ENCODE assay signal across 8 cellular contexts in genomic region chr7:142873281-142873784, GRCh38. TPM values are rescaled to one million over a fixed set of nuclear protein-coding genes. Genes with fewer than 3 reads are reported as not detected.
DNase-seq lines count a peak whose midpoint lies in the region; FAIRE-seq and TF ChIP-seq lines count a peak whose summit lies in the region.
"Had no signal": no experiment of that assay in that cellular context is flagged by ENCODE, and none has a peak within 500 bp of the region (broad histone marks: within the 10 kb centered on the region; RNA-seq: fewer than 3 reads in every experiment).

No MANE protein-coding gene starts in this region.

- TF ChIP-seq POLR2A in GM12891 (IDR thresholded peaks at IDR 0.05; ENCODE audit: low read depth, low read length), result no peak

- H4K20me1 ChIP-seq in OCI-LY7 (ENCODE audit: insufficient read depth, low read length) (no peaks in the 10 kb centered on the region), smooth muscle cell (ENCODE audit: low read depth) (no peaks in the 10 kb centered on the region)

- peak; percentile 86 for FAIRE-seq in GM12891 (lab: Jason Lieb, UNC)
- FAIRE-seq: TTC549 had no signal

- BruUV-seq in OCI-LY7 (replicated peaks; lab: Mats Ljungman, UMichigan), result no TSS peak

- no peak overlapping the region for H3K9ac ChIP-seq in smooth muscle cell (ENCODE audit: low read depth)

- no peak overlapping the region for H3K4me3 ChIP-seq in OCI-LY7 (ENCODE audit: low read depth, low read length, poor library complexity, severe bottlenecking)
- H3K4me3 ChIP-seq in smooth muscle cell, result no peak overlapping the region

- no peaks in the 10 kb centered on the region for H3K9me2 ChIP-seq in OCI-LY7 (ENCODE audit: insufficient read depth, low read length)

- DNase-seq in GM12891 (ENCODE audit: insufficient read length, low spot score) (peak; percentile 68), H4 (ENCODE audit: low spot score) (peak; percentile 43), OCI-LY7 (ENCODE audit: low spot score) (peak; percentile 36), smooth muscle cell (lab: John Stamatoyannopoulos, UW; ENCODE audit: unreplicated experiment) (no peak), GOT3 (lab: John Stamatoyannopoulos, UW) (no peak)
- DNase-seq in activated CD4-positive, CD25-positive, alpha-beta regulatory T cell (lab: John Stamatoyannopoulos, UW), result no peak

- no peaks in the 10 kb centered on the region for H3F3A ChIP-seq in smooth muscle cell (ENCODE audit: low read depth)

- 79% methylated on average over 11 of the region's 11 CpGs for WGBS in smooth muscle cell (ENCODE audit: low lambda C conversion rate)

- no peak overlapping the region for H3K4me2 ChIP-seq in OCI-LY7 (ENCODE audit: low read length)
- no peak overlapping the region for H3K4me2 ChIP-seq in smooth muscle cell

- POLR2A ChIA-PET in OCI-LY7 (lab: Charles Lee), result interaction anchor here (0.7 to 0.8 kb wide), 2 partner anchors 82 to 276 kb away, joined by 3 to 4 read pairs; no protein-coding TSS in a partner anchor

- H3K27me3 ChIP-seq in smooth muscle cell (ENCODE audit: low read depth), result no peaks in the 10 kb centered on the region

- CTCF ChIA-PET in OCI-LY7 (lab: Charles Lee; ENCODE audit: unreplicated experiment), result interaction anchor here (0.6 kb wide), 1 partner anchor 8 kb away, joined by 3 read pairs; no protein-coding TSS in a partner anchor

- no peak overlapping the region for H2AFZ ChIP-seq in OCI-LY7 (ENCODE audit: low read length)
- H2AFZ ChIP-seq in smooth muscle cell (ENCODE audit: low read depth), result no peak overlapping the region

- intact Hi-C loops in OCI-LY7 (cut with micrococcal nuclease; ENCODE audit: unreplicated experiment), result no loop called here

- no peaks in the 10 kb centered on the region for H3K9me3 ChIP-seq in OCI-LY7 (ENCODE audit: low read length)
- no peaks in the 10 kb centered on the region for H3K9me3 ChIP-seq in smooth muscle cell (replicated peaks; ENCODE audit: low read depth)

- H3K36me3 ChIP-seq in OCI-LY7 (ENCODE audit: insufficient read depth, low read length) (no peaks in the 10 kb centered on the region), smooth muscle cell (ENCODE audit: low read depth) (no peaks in the 10 kb centered on the region)

- H3K79me2 ChIP-seq in OCI-LY7 (ENCODE audit: insufficient read depth, low read depth, low read length) (no peaks in the 10 kb centered on the region), smooth muscle cell (ENCODE audit: low read depth) (no peaks in the 10 kb centered on the region)

- H3K4me1 ChIP-seq in OCI-LY7 (ENCODE audit: insufficient read depth, low read length, poor library complexity, severe bottlenecking), result no peaks in the 10 kb centered on the region
- H3K4me1 ChIP-seq in smooth muscle cell (ENCODE audit: low read depth), result no peaks in the 10 kb centered on the region

- H3K27ac ChIP-seq in OCI-LY7 (ENCODE audit: low read depth, low read length, poor library complexity, severe bottlenecking) (no peak overlapping the region), cingulate gyrus (ENCODE audit: low read depth, low read length) (peak overlapping the region; percentile 35), smooth muscle cell (ENCODE audit: low read depth) (no peak overlapping the region)

- TF ChIP-seq CTCF in OCI-LY7 (conservative IDR thresholded peaks at IDR 0.05; ENCODE audit: low read length) (peak; percentile 82), smooth muscle cell (IDR thresholded peaks at IDR 0.05; ENCODE audit: borderline replicate concordance, insufficient read depth, poor library complexity, severe bottlenecking) (peak; percentile 41)

TF ChIP-seq in GM12891, 5 proteins besides CTCF, POLR2A, EP300 and RAD21:
- TF ChIP-seq POU2F2 (IDR thresholded peaks at IDR 0.05; ENCODE audit: low read depth, low read length), result no peak
- TF ChIP-seq PAX5 (IDR thresholded peaks at IDR 0.05; ENCODE audit: insufficient read depth, low read length, severe bottlenecking), result no peak
- TF ChIP-seq POLR2AphosphoS5 (IDR thresholded peaks at IDR 0.05; ENCODE audit: low read depth, low read length), result no peak
- no peak for TF ChIP-seq TAF1 (IDR thresholded peaks at IDR 0.05; ENCODE audit: low read depth, low read length)
- TF ChIP-seq SPI1 (IDR thresholded peaks at IDR 0.05; ENCODE audit: low read depth, low read length), result no peak

RNA-seq across cellular contexts. Expression of gene TRPV6, which starts 12.2 kb away (rescaled TPM):
- polyA plus RNA-seq in GM12891 (2012; ENCODE audit: low read depth, missing spikeins), result 0.04 TPM
- not detected in 2 replicates for total RNA-seq in H4 (2014; rRNA removed; shearing (Covaris generic))
- total RNA-seq in OCI-LY7 (2014; rRNA removed; shearing (Covaris generic)), result not detected in 2 replicates
- total RNA-seq in OCI-LY7 (2022) (not detected in 2 replicates), smooth muscle cell (under 0.01 TPM in 1 of 2 replicates, not detected in the other)
- polyA plus RNA-seq in smooth muscle cell, result 0.17 and 0.60 TPM in 2 replicates

RNA-seq across cellular contexts. Expression of gene EPHB6, which starts 18.5 kb away (rescaled TPM):
- polyA plus RNA-seq in GM12891 (2012; ENCODE audit: low read depth, missing spikeins), result 0.32 TPM
- total RNA-seq in H4 (2014; rRNA removed; shearing (Covaris generic)), result 0.35 and 1.7 TPM in 2 replicates
- 0.15 and 0.41 TPM in 2 replicates for total RNA-seq in OCI-LY7 (2014; rRNA removed; shearing (Covaris generic))
- 0.33 and 0.57 TPM in 2 replicates for total RNA-seq in OCI-LY7 (2022)
- total RNA-seq in smooth muscle cell, result 4.8 and 15.9 TPM in 2 replicates
- polyA plus RNA-seq in smooth muscle cell, result 12.6 and 21.1 TPM in 2 replicates

Comparison
In these comparisons a context has a peak if more than half of its experiments do, and no peak if none do; other contexts are left out.
1. DNase-seq: peak in GM12891 (single experiment), H4 (single experiment) and OCI-LY7 (single experiment); none in smooth muscle cell (single experiment), GOT3 (single experiment) and activated CD4-positive, CD25-positive, alpha-beta regulatory T cell (0 of 4).